Comparison of ENCODE assay signal across 23 cellular contexts in genomic region chr16:88035292-88035691, GRCh38.
"Had no signal": no experiment of that assay in that cellular context is flagged by ENCODE, and none has a peak within 500 bp of the region (broad histone marks: within the 10 kb centered on the region; RNA-seq: fewer than 3 reads in every experiment).

No MANE protein-coding gene starts in this region.

- DNase-seq: activated CD4-positive, alpha-beta T cell treated with anti-CD3 and anti-CD28 coated beads, Interleukin-2, amount 10 ng/mL, durations not matched to agents 24 days and 14 days; activated CD4-positive, CD25-positive, alpha-beta regulatory T cell; activated CD8-positive, alpha-beta memory T cell treated with anti-CD3 and anti-CD28 coated beads, Interleukin-2, amount 50 U/mL, for 48 hours; activated CD8-positive, alpha-beta T cell treated with anti-CD3 and anti-CD28 coated beads, Interleukin-2, amount 10 ng/mL, durations not matched to agents 7 days and 5 days; activated effector memory CD4-positive, alpha-beta T cell treated with anti-CD3 and anti-CD28 coated beads, Interleukin-2, amount 50 U/mL, for 16 hours; activated naive CD4-positive, alpha-beta T cell treated with anti-CD3 and anti-CD28 coated beads, Interleukin-2, amount 50 U/mL, for 16 hours; activated T-cell treated with anti-CD3 and anti-CD28 coated beads, Interleukin-2, amount 50 U/mL, for 72 hours; adrenal gland; body of pancreas; caudate nucleus; gastrocnemius medialis; left ventricle myocardium superior; naive thymus-derived CD4-positive, alpha-beta T cell; right lobe of liver; small intestine; stimulated activated CD4-positive, alpha-beta T cell treated with anti-CD3 and anti-CD28 coated beads, Interleukin-4, amount 100 ng/mL, for 1 hour; T1000; testis; upper lobe of left lung had no signal

- H3K4me2 ChIP-seq: neural progenitor cell had no signal

- H3K4me1 ChIP-seq: adrenal gland, body of pancreas, gastrocnemius medialis, neural progenitor cell, right lobe of liver, testis, upper lobe of left lung had no signal

- H3K4me3 Mint-ChIP-seq: activated CD4-positive, alpha-beta T cell treated with anti-CD3 and anti-CD28 coated beads, Interleukin-2, amount 10 ng/mL, durations not matched to agents 24 days and 14 days; activated CD8-positive, alpha-beta T cell treated with anti-CD3 and anti-CD28 coated beads, Interleukin-2, amount 10 ng/mL, durations not matched to agents 7 days and 5 days; activated T-cell treated with anti-CD3 and anti-CD28 coated beads, Interleukin-2, amount 50 U/mL, for 72 hours; memory B cell; naive thymus-derived CD4-positive, alpha-beta T cell; neural progenitor cell had no signal

- H3K4me1 Mint-ChIP-seq: activated CD4-positive, alpha-beta T cell treated with anti-CD3 and anti-CD28 coated beads, Interleukin-2, amount 10 ng/mL, durations not matched to agents 24 days and 14 days; memory B cell; neural progenitor cell had no signal

- H3K9me3 ChIP-seq: adrenal gland, body of pancreas, gastrocnemius medialis, heart left ventricle, right lobe of liver, testis, upper lobe of left lung had no signal

- H3K27ac Mint-ChIP-seq: activated CD4-positive, alpha-beta T cell treated with anti-CD3 and anti-CD28 coated beads, Interleukin-2, amount 10 ng/mL, durations not matched to agents 24 days and 14 days; activated CD8-positive, alpha-beta T cell treated with anti-CD3 and anti-CD28 coated beads, Interleukin-2, amount 10 ng/mL, durations not matched to agents 7 days and 5 days; activated T-cell treated with anti-CD3 and anti-CD28 coated beads, Interleukin-2, amount 50 U/mL, for 72 hours; memory B cell; naive thymus-derived CD4-positive, alpha-beta T cell had no signal

- H3K27me3 ChIP-seq: adrenal gland, body of pancreas, gastrocnemius medialis, heart left ventricle, neural progenitor cell, right lobe of liver, testis, upper lobe of left lung had no signal

- FAIRE-seq: small intestine had no signal

- H3K27me3 Mint-ChIP-seq: activated CD4-positive, alpha-beta T cell treated with anti-CD3 and anti-CD28 coated beads, Interleukin-2, amount 10 ng/mL, durations not matched to agents 24 days and 14 days; memory B cell; naive thymus-derived CD4-positive, alpha-beta T cell had no signal

- H3K9ac ChIP-seq: neural progenitor cell had no signal

- H3K36me3 ChIP-seq: neural progenitor cell had no signal

- H3K4me3 ChIP-seq: adrenal gland, body of pancreas, coronary artery, gastrocnemius medialis, heart left ventricle, neural progenitor cell, right lobe of liver, testis, upper lobe of left lung had no signal

- H2AFZ ChIP-seq: neural progenitor cell had no signal

- H3K27ac ChIP-seq: adrenal gland, body of pancreas, coronary artery, gastrocnemius medialis, heart left ventricle, neural progenitor cell, right lobe of liver, testis, upper lobe of left lung had no signal

- H3K9me3 Mint-ChIP-seq: activated CD4-positive, alpha-beta T cell treated with anti-CD3 and anti-CD28 coated beads, Interleukin-2, amount 10 ng/mL, durations not matched to agents 24 days and 14 days; activated T-cell treated with anti-CD3 and anti-CD28 coated beads, Interleukin-2, amount 50 U/mL, for 72 hours; memory B cell; naive thymus-derived CD4-positive, alpha-beta T cell; neural progenitor cell had no signal

- ATAC-seq: activated CD8-positive, alpha-beta T cell treated with anti-CD3 and anti-CD28 coated beads, Interleukin-2, amount 10 ng/mL, durations not matched to agents 7 days and 5 days; activated T-cell treated with anti-CD3 and anti-CD28 coated beads, Interleukin-2, amount 50 U/mL, for 72 hours; body of pancreas; gastrocnemius medialis; naive thymus-derived CD4-positive, alpha-beta T cell had no signal
